In genomic region chr6:45478235-45478634, GRCh38 we compare ENCODE assay signal across 9 cellular contexts.
DNase-seq lines count a peak whose midpoint lies in the region; ATAC-seq and TF ChIP-seq lines count a peak whose summit lies in the region.
"Had no signal": no experiment of that assay in that cellular context is flagged by ENCODE, and none has a peak within 500 bp of the region (broad histone marks: within the 10 kb centered on the region; RNA-seq: fewer than 3 reads in every experiment).

No MANE protein-coding gene starts in this region.

- H3K9me3 Mint-ChIP-seq in activated T-cell treated with anti-CD3 and anti-CD28 coated beads, Interleukin-2, amount 50 U/mL, for 4 hours, result no peaks in the 10 kb centered on the region
- H3K9me3 Mint-ChIP-seq in stimulated activated naive B cell treated with anti-CD40 and anti-IgM and Interleukin-4, amounts not matched to agents 10 μg/mL and 1 μg/mL and 100 μg/mL, for 72 hours, result no peaks in the 10 kb centered on the region

- H3K36me3 Mint-ChIP-seq in activated T-cell treated with anti-CD3 and anti-CD28 coated beads, Interleukin-2, amount 50 U/mL, for 4 hours (ENCODE audit: insufficient read depth), result peaks cover 3% of the 10 kb centered on the region
- no peaks in the 10 kb centered on the region for H3K36me3 Mint-ChIP-seq in stimulated activated naive B cell treated with anti-CD40 and anti-IgM and Interleukin-4, amounts not matched to agents 10 μg/mL and 1 μg/mL and 100 μg/mL, for 72 hours

- no peak overlapping the region for H3K4me3 Mint-ChIP-seq in activated T-cell treated with anti-CD3 and anti-CD28 coated beads, Interleukin-2, amount 50 U/mL, for 4 hours
- no peak overlapping the region for H3K4me3 Mint-ChIP-seq in stimulated activated naive B cell treated with anti-CD40 and anti-IgM and Interleukin-4, amounts not matched to agents 10 μg/mL and 1 μg/mL and 100 μg/mL, for 72 hours

- H3K27ac ChIP-seq in RWPE1 (no peak overlapping the region), caudate nucleus (ENCODE audit: low read depth, low read length) (no peak overlapping the region)

- H3K4me1 Mint-ChIP-seq in activated T-cell treated with anti-CD3 and anti-CD28 coated beads, Interleukin-2, amount 50 U/mL, for 4 hours (ENCODE audit: low read depth), result peaks cover 27% of the 10 kb centered on the region
- H3K4me1 Mint-ChIP-seq in stimulated activated naive B cell treated with anti-CD40 and anti-IgM and Interleukin-4, amounts not matched to agents 10 μg/mL and 1 μg/mL and 100 μg/mL, for 72 hours, result peaks cover 7 to 9% of the 10 kb centered on the region in 2 donors

- no peak for TF ChIP-seq CTCF in RWPE1 (conservative IDR thresholded peaks at IDR 0.05; ENCODE audit: low read depth)

- POLR2A ChIA-PET in RWPE1 (lab: Yijun Ruan, JAX; ENCODE audit: low non-redundant PET), result no interaction called here

- no peak overlapping the region for H3K27ac Mint-ChIP-seq in stimulated activated naive B cell treated with anti-CD40 and anti-IgM and Interleukin-4, amounts not matched to agents 10 μg/mL and 1 μg/mL and 100 μg/mL, for 72 hours

- peak; percentile 80 to 87 for ATAC-seq in activated T-cell treated with anti-CD3 and anti-CD28 coated beads, Interleukin-2, amount 50 U/mL, for 4 hours
- peak; percentile 76 for ATAC-seq in esophagus mucosa
- peak; percentile 47 to 50 for ATAC-seq in stimulated activated naive B cell treated with anti-CD40 and anti-IgM and Interleukin-4, amounts not matched to agents 10 μg/mL and 1 μg/mL and 100 μg/mL, for 72 hours (replicated peaks)
- no peak for ATAC-seq in GM21528 (IDR thresholded peaks at IDR 0.05; ENCODE audit: low FRiP score, unreplicated experiment)

- no peaks in the 10 kb centered on the region for H3K27me3 Mint-ChIP-seq in activated T-cell treated with anti-CD3 and anti-CD28 coated beads, Interleukin-2, amount 50 U/mL, for 4 hours (ENCODE audit: low read depth)
- H3K27me3 Mint-ChIP-seq in stimulated activated naive B cell treated with anti-CD40 and anti-IgM and Interleukin-4, amounts not matched to agents 10 μg/mL and 1 μg/mL and 100 μg/mL, for 72 hours, result no peaks in the 10 kb centered on the region

- DNase-seq in activated T-cell treated with anti-CD3 and anti-CD28 coated beads, Interleukin-2, amount 50 U/mL, for 4 hours, result no peak
- no peak for DNase-seq in activated T-cell treated with anti-CD3 and anti-CD28 coated beads, Interleukin-2, amount 50 U/mL, for 1 hour
- DNase-seq in RWPE1 (ENCODE audit: low spot score), result peak; percentile 73
- DNase-seq in stimulated activated naive B cell treated with anti-CD40 and anti-IgM and Interleukin-4, amounts not matched to agents 10 μg/mL and 1 μg/mL and 100 μg/mL, for 72 hours, result no peak
- no peak for DNase-seq in caudate nucleus (lab: John Stamatoyannopoulos, UW)
- DNase-seq in activated naive CD4-positive, alpha-beta T cell treated with Interleukin-2 at 50 U/mL for 16 hours, result no peak
- DNase-seq: activated CD4-positive, alpha-beta T cell treated with anti-CD3 and anti-CD28 coated beads for 1 hour had no signal

- CTCF ChIA-PET in RWPE1 (lab: Yijun Ruan, JAX), result interaction anchor here (1.0 kb wide), 1 partner anchor 236 kb away, joined by 3 read pairs; no protein-coding TSS in a partner anchor
